14 cellular contexts compared by ENCODE assay signal in genomic region chr6:55694148-55694547, GRCh38.
DNase-seq lines count a peak whose midpoint lies in the region; ATAC-seq and TF ChIP-seq lines count a peak whose summit lies in the region.
"Had no signal": no experiment of that assay in that cellular context is flagged by ENCODE, and none has a peak within 500 bp of the region (broad histone marks: within the 10 kb centered on the region; RNA-seq: fewer than 3 reads in every experiment).

No MANE protein-coding gene starts in this region.

- no peak overlapping the region for H3K4me3 ChIP-seq in AG04450 (ENCODE audit: low read depth, low read length)
- H3K4me3 ChIP-seq: uterus had no signal

- POLR2A ChIA-PET in AG04450 (lab: Yijun Ruan, JAX): interaction anchor here (0.6 kb wide), 1 partner anchor 520 kb away, joined by 5 read pairs; the partner anchor contains the start of gene HCRTR2

- DNase-seq in AG04450 (ENCODE audit: low read depth, low spot score) (peak; percentile 68), HT-29 (ENCODE audit: low spot score) (peak; percentile 7), brain pericyte (ENCODE audit: low read depth, low spot score) (peak; percentile 75), iPS-NIHi11 (ENCODE audit: low spot score) (peak; percentile 72), NCI-H2196 treated with DMSO at 0.1 percent for 48 hours (lab: John Stamatoyannopoulos, UW; ENCODE audit: unreplicated experiment) (no peak), middle frontal gyrus (ENCODE audit: extremely low spot score, low spot score) (no peak)
- DNase-seq: activated CD4-positive, alpha-beta T cell treated with anti-CD3 and anti-CD28 coated beads, Interleukin-2, amount 50 U/mL, for 1 hour; BE2C; NCI-H1694; RPMI8226; uterus had no signal

- no peak overlapping the region for H3K27ac ChIP-seq in AG04450 (ENCODE audit: low read depth, low read length)
- H3K27ac ChIP-seq: neutrophil, uterus had no signal

- H3K9me3 ChIP-seq in AG04450 (ENCODE audit: control insufficient read depth, insufficient read depth, low read length): no peaks in the 10 kb centered on the region
- H3K9me3 ChIP-seq: BE2C, neutrophil, uterus had no signal

- ATAC-seq in GM21515 (IDR thresholded peaks at IDR 0.05; ENCODE audit: unreplicated experiment) (no peak), GM18909 (IDR thresholded peaks at IDR 0.05; ENCODE audit: poor library complexity, unreplicated experiment) (no peak)

- no peaks in the 10 kb centered on the region for H3K27me3 ChIP-seq in AG04450 (ENCODE audit: control insufficient read depth, insufficient read depth, low read length)
- H3K27me3 ChIP-seq: BE2C, neutrophil, uterus had no signal

- CTCF ChIA-PET in AG04450 (lab: Charles Lee): interaction anchor here (0.6 kb wide), 2 partner anchors 57 to 134 kb away, joined by 6 to 7 read pairs; no protein-coding TSS in a partner anchor

- no peak for TF ChIP-seq CTCF in AG04450 (IDR thresholded peaks at IDR 0.05; ENCODE audit: low read depth, low read length)

Comparison
In these comparisons a context has a peak if more than half of its experiments do, and no peak if none do; other contexts are left out.
1. DNase-seq: peak in AG04450 (single experiment), HT-29 (single experiment), brain pericyte (single experiment) and iPS-NIHi11 (single experiment); none in NCI-H2196 treated with DMSO at 0.1 percent for 48 hours (single experiment) and middle frontal gyrus (single experiment).